9 cellular contexts compared by ENCODE assay signal in the genomic region with DNA sequence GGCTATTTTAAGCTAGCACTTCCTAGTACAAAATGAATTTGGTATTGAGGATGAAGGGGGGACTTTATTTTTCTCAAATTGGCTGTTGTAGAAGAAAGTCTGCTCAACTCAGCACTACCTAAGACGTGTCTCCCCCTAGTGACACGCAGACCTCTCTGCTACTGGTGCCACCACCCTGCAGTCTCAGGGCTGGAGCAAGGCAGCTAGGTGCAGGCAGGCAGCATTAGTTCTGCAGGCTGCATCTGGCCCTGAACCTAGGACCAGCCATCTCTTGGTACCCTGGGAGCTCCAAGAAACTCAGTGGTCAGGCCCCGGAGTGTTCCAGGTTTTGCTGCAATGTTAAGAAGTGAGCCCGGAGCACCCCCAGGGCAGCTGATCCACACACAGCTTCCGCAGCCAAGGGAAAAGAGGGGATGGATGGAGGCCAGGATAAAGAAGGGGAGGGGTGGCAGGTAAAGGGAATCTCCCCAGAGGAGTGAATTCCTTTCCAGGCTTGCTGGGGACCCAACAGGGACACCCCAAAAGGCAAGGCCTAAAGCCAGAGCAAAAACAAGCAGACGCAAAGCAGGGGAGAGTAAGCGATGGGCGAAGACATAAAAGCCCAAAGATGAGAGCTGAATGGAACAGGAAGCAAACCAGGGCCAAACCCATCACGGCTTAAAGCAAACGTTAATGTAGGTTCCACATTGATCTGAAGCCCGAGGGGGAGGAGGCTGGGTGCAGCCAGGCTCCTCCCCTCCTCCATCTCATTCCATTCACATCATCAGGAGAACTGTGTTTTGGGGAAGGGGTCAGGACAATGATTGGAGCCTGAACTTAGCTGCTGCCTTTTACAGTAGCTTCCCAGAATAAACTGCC.
DNase-seq lines count a peak whose midpoint lies in the region; ATAC-seq and TF ChIP-seq lines count a peak whose summit lies in the region.
"Had no signal": no experiment of that assay in that cellular context is flagged by ENCODE, and none has a peak within 500 bp of the region (broad histone marks: within the 10 kb centered on the region; RNA-seq: fewer than 3 reads in every experiment).

No MANE protein-coding gene starts in this region.

- no peaks in the 10 kb centered on the region for H3K36me3 Mint-ChIP-seq in activated naive CD8-positive, alpha-beta T cell treated with anti-CD3 and anti-CD28 coated beads for 36 hours
- peaks cover 0 to 4% (median 0%) of the 10 kb centered on the region in 3 donors for H3K36me3 Mint-ChIP-seq in naive thymus-derived CD8-positive, alpha-beta T cell
- H3K36me3 Mint-ChIP-seq: activated naive CD8-positive, alpha-beta T cell had no signal

- intact Hi-C loops in thyroid gland (cut with DNase I): no loop called here

- peaks cover 13% of the 10 kb centered on the region for H3K4me1 Mint-ChIP-seq in activated naive CD8-positive, alpha-beta T cell treated with anti-CD3 and anti-CD28 coated beads for 36 hours
- H3K4me1 Mint-ChIP-seq in naive thymus-derived CD8-positive, alpha-beta T cell: peaks cover 2 to 31% (median 22%) of the 10 kb centered on the region in 4 donors

- no peak overlapping the region for H3K27ac Mint-ChIP-seq in activated naive CD8-positive, alpha-beta T cell treated with anti-CD3 and anti-CD28 coated beads for 36 hours
- H3K27ac Mint-ChIP-seq in naive thymus-derived CD8-positive, alpha-beta T cell: peak overlapping the region in 1 of 10 donors; percentile 58
- H3K27ac Mint-ChIP-seq: activated naive CD8-positive, alpha-beta T cell had no signal

- no peaks in the 10 kb centered on the region for H3K9me3 Mint-ChIP-seq in activated naive CD8-positive, alpha-beta T cell treated with anti-CD3 and anti-CD28 coated beads for 36 hours
- peaks cover 0 to 2% (median 0%) of the 10 kb centered on the region in 9 donors for H3K9me3 Mint-ChIP-seq in naive thymus-derived CD8-positive, alpha-beta T cell

- no peak overlapping the region for H3K4me3 ChIP-seq in thyroid gland (replicated peaks in 1 of 3)

- DNase-seq in SIG-M5 treated with dmso at 0.1 percent for 504 hours (lab: John Stamatoyannopoulos, UW; ENCODE audit: unreplicated experiment) (peak; percentile 30), SIG-M5 (lab: John Stamatoyannopoulos, UW) (no peak), hepatic stellate cell (ENCODE audit: low spot score) (peak; percentile 61), thyroid gland (peak; percentile 50)
- DNase-seq in activated naive CD8-positive, alpha-beta T cell treated with anti-CD3 and anti-CD28 coated beads for 36 hours: peak; percentile 13
- DNase-seq in naive thymus-derived CD8-positive, alpha-beta T cell: no peak

- TF ChIP-seq POLR2A in thyroid gland (IDR thresholded peaks at IDR 0.05): no peak

- H3K4me1 ChIP-seq in thyroid gland: peaks cover 28 to 45% of the 10 kb centered on the region in 2 donors

- POLR2A ChIA-PET in naive thymus-derived CD8-positive, alpha-beta T cell (lab: Charles Lee): no interaction called here

- peaks cover 32% of the 10 kb centered on the region for H3K27me3 Mint-ChIP-seq in activated naive CD8-positive, alpha-beta T cell treated with anti-CD3 and anti-CD28 coated beads for 36 hours
- H3K27me3 Mint-ChIP-seq in naive thymus-derived CD8-positive, alpha-beta T cell: peaks cover 7 to 39% (median 15%) of the 10 kb centered on the region in 5 donors

- H3K27ac ChIP-seq in thyroid gland: peak overlapping the region; percentile 92 to 96 (median 96)

- peak in 4 of 6 experiments; percentile 21 to 44 (median 42) for TF ChIP-seq CTCF in thyroid gland (IDR thresholded peaks at IDR 0.05)

- 67 to 69% methylated on average over 10 to 11 of the region's 11 CpGs for WGBS in thyroid gland, 2 donors

- no peaks in the 10 kb centered on the region for H3K27me3 ChIP-seq in thyroid gland

- ATAC-seq in HG03460 (IDR thresholded peaks at IDR 0.05; ENCODE audit: unreplicated experiment) (peak; percentile 50), GM21717 (IDR thresholded peaks at IDR 0.05; ENCODE audit: unreplicated experiment) (no peak)
- ATAC-seq in naive thymus-derived CD8-positive, alpha-beta T cell: no peak

- no peaks in the 10 kb centered on the region for H3K36me3 ChIP-seq in thyroid gland

- H3K4me3 Mint-ChIP-seq in activated naive CD8-positive, alpha-beta T cell treated with anti-CD3 and anti-CD28 coated beads for 36 hours: no peak overlapping the region
- H3K4me3 Mint-ChIP-seq in naive thymus-derived CD8-positive, alpha-beta T cell: no peak overlapping the region
- H3K4me3 Mint-ChIP-seq: activated naive CD8-positive, alpha-beta T cell had no signal

- H3K9me3 ChIP-seq in thyroid gland: no peaks in the 10 kb centered on the region

Comparison
In these comparisons a context has a peak if more than half of its experiments do, and no peak if none do; other contexts are left out.
1. DNase-seq: peak in SIG-M5 treated with dmso at 0.1 percent for 504 hours (single experiment), activated naive CD8-positive, alpha-beta T cell treated with anti-CD3 and anti-CD28 coated beads for 36 hours (single experiment), hepatic stellate cell (single experiment) and thyroid gland (2 of 2); none in SIG-M5 (single experiment) and naive thymus-derived CD8-positive, alpha-beta T cell (0 of 10).